1 cellular context compared by ENCODE assay signal in the genomic region with DNA sequence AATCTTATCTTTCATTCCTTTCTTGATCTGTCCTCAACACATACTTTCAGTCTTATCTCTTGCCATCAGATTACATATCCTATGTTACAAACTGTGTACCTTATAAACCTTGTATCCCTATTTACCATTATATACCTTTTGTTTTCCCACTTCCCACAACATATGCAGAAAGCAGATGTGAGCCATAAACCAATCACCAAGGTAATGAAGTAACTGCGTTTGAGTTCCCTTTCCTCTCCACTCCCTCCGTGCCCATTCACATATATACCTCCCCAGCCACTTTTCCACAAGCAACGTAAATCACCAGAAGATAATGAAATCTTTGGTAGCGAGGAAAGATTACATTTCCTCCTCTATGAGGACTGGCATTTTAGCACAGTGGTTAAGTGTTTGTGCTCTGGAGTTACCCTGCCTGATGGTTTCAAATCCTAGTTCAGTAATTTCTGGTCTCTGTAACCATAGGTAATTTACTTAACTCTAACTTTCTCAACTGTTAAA.
TF ChIP-seq lines count a peak whose summit lies in the region.

No MANE protein-coding gene starts in this region.

TF ChIP-seq in GM23338, 12 proteins besides CTCF, POLR2A, EP300 and RAD21 (continued from another document):
- no peak for TF ChIP-seq CREB1 (CRISPR knock-in tag; IDR thresholded peaks at IDR 0.05; ENCODE audit: low read depth)
